ENCODE assay signal across 15 cellular contexts in genomic region chr19:3171894-3172679, GRCh38. TPM values are rescaled to one million over a fixed set of nuclear protein-coding genes. Genes with fewer than 3 reads are reported as not detected.
DNase-seq lines count a peak whose midpoint lies in the region; ATAC-seq and TF ChIP-seq lines count a peak whose summit lies in the region.
"Had no signal": no experiment of that assay in that cellular context is flagged by ENCODE, and none has a peak within 500 bp of the region (broad histone marks: within the 10 kb centered on the region; RNA-seq: fewer than 3 reads in every experiment).

No MANE protein-coding gene starts in this region.

- H3K9me3 Mint-ChIP-seq in activated CD4-positive, alpha-beta memory T cell treated with anti-CD3 and anti-CD28 coated beads, Interleukin-2, amount 10 ng/mL, durations not matched to agents 7 days and 5 days: no peaks in the 10 kb centered on the region

- peaks cover 44 to 75% (median 68%) of the 10 kb centered on the region in 10 experiments for H3K4me1 ChIP-seq in BLaER1 treated with 17β-estradiol and CSF1 and Interleukin-3, amounts not matched to agents 10 nM and 100 nM
- H3K4me1 ChIP-seq: esophagus muscularis mucosa had no signal

- H3K9me3 ChIP-seq in BLaER1 treated with 17β-estradiol and CSF1 and Interleukin-3, amounts not matched to agents 10 nM and 100 nM (replicated peaks in 1 of 11): no peaks in the 10 kb centered on the region
- H3K9me3 ChIP-seq: esophagus muscularis mucosa, prostate gland had no signal

- no peaks in the 10 kb centered on the region for H3K27me3 Mint-ChIP-seq in activated CD4-positive, alpha-beta memory T cell treated with anti-CD3 and anti-CD28 coated beads, Interleukin-2, amount 10 ng/mL, durations not matched to agents 7 days and 5 days

- H3K9ac ChIP-seq in BLaER1 treated with 17β-estradiol and CSF1 and Interleukin-3, amounts not matched to agents 10 nM and 100 nM: peak overlapping the region in 8 of 11 experiments; percentile 18 to 59 (median 44); a peak in 13 of 22 replicates

- peaks cover 31% of the 10 kb centered on the region for H3K36me3 Mint-ChIP-seq in activated CD4-positive, alpha-beta memory T cell treated with anti-CD3 and anti-CD28 coated beads, Interleukin-2, amount 10 ng/mL, durations not matched to agents 7 days and 5 days (ENCODE audit: low read depth)

- no peaks in the 10 kb centered on the region for H3K27me3 ChIP-seq in BLaER1 treated with 17β-estradiol and CSF1 and Interleukin-3, amounts not matched to agents 10 nM and 100 nM

- H3K4me3 ChIP-seq in BLaER1 treated with 17β-estradiol and CSF1 and Interleukin-3, amounts not matched to agents 10 nM and 100 nM: no peak overlapping the region
- 0 out of 2 replicates have a peak overlapping the region, but pooled peaks have one; percentile 1 for H3K4me3 ChIP-seq in GM12865 (ENCODE audit: low read depth, low read length)
- H3K4me3 ChIP-seq: esophagus muscularis mucosa, K562, prostate gland had no signal

- no peak for TF ChIP-seq CTCF in GM12865 (IDR thresholded peaks at IDR 0.05; ENCODE audit: insufficient read depth, low read depth, low read length, missing control alignments)

- H3K4me1 Mint-ChIP-seq in activated CD4-positive, alpha-beta memory T cell treated with anti-CD3 and anti-CD28 coated beads, Interleukin-2, amount 10 ng/mL, durations not matched to agents 7 days and 5 days: peaks cover 36% of the 10 kb centered on the region

- peak overlapping the region in 10 of 11 experiments; percentile 29 to 59 (median 45); a peak in 17 of 22 replicates for H3K27ac ChIP-seq in BLaER1 treated with 17β-estradiol and CSF1 and Interleukin-3, amounts not matched to agents 10 nM and 100 nM
- H3K27ac ChIP-seq: esophagus muscularis mucosa, prostate gland had no signal

- no peak for ATAC-seq in HG02642 (IDR thresholded peaks at IDR 0.05; ENCODE audit: poor library complexity, unreplicated experiment)
- ATAC-seq in HG02870 (IDR thresholded peaks at IDR 0.05; ENCODE audit: unreplicated experiment): no peak
- ATAC-seq: K562 had no signal

- no peak overlapping the region for H3K4me3 Mint-ChIP-seq in activated CD4-positive, alpha-beta memory T cell treated with anti-CD3 and anti-CD28 coated beads, Interleukin-2, amount 10 ng/mL, durations not matched to agents 7 days and 5 days

- CTCF ChIA-PET in activated CD4-positive, alpha-beta memory T cell treated with anti-CD3 and anti-CD28 coated beads, Interleukin-2, amount 10 ng/mL, durations not matched to agents 7 days and 5 days (lab: Charles Lee): interaction anchor here (1.6 kb wide), 1 partner anchor 210 kb away, joined by 3 read pairs; no protein-coding TSS in a partner anchor

- no peaks in the 10 kb centered on the region; a peak in 1 of 22 replicates for H4K20me1 ChIP-seq in BLaER1 treated with 17β-estradiol and CSF1 and Interleukin-3, amounts not matched to agents 10 nM and 100 nM

- POLR2A ChIA-PET in activated CD4-positive, alpha-beta memory T cell treated with anti-CD3 and anti-CD28 coated beads, Interleukin-2, amount 10 ng/mL, durations not matched to agents 7 days and 5 days (lab: Charles Lee): interaction anchor here (1.4 to 2.6 kb wide), 2 partner anchors 8 to 221 kb away, joined by 3 to 10 read pairs; no protein-coding TSS in a partner anchor

- peak overlapping the region; percentile 70 for H3K27ac Mint-ChIP-seq in activated CD4-positive, alpha-beta memory T cell treated with anti-CD3 and anti-CD28 coated beads, Interleukin-2, amount 10 ng/mL, durations not matched to agents 7 days and 5 days

- peak; percentile 41 for DNase-seq in GM12865 (ENCODE audit: low read depth)
- DNase-seq in activated CD4-positive, alpha-beta memory T cell treated with anti-CD3 and anti-CD28 coated beads, Interleukin-2, amount 10 ng/mL, durations not matched to agents 7 days and 5 days: no peak
- DNase-seq in myocyte (ENCODE audit: low read depth): peak; percentile 19
- DNase-seq in NAMALWA (ENCODE audit: low spot score): no peak
- no peak for DNase-seq in GM19238 (ENCODE audit: insufficient read length, low spot score)
- DNase-seq: activated CD4-positive, alpha-beta T cell treated with anti-CD3 and anti-CD28 coated beads for 4 hours; caudate nucleus; stimulated activated CD4-positive, alpha-beta T cell treated with anti-CD3 and anti-CD28 coated beads, Interleukin-2, amount 100 ng/mL, for 24 hours had no signal

- H3K36me3 ChIP-seq in BLaER1 treated with 17β-estradiol and CSF1 and Interleukin-3, amounts not matched to agents 10 nM and 100 nM: peaks cover 0 to 16% (median 8%) of the 10 kb centered on the region in 11 experiments; a peak in 9 of 22 replicates
- H3K36me3 ChIP-seq: esophagus muscularis mucosa, prostate gland had no signal

- peak overlapping the region; percentile 51 to 84 (median 74) for H3K4me2 ChIP-seq in BLaER1 treated with 17β-estradiol and CSF1 and Interleukin-3, amounts not matched to agents 10 nM and 100 nM

RNA-seq across cellular contexts. Expression of gene S1PR4, which starts 6.5 kb away (rescaled TPM):
- 100 to 1,000 TPM; 275 to 280 TPM for total RNA-seq in activated CD4-positive, alpha-beta memory T cell treated with anti-CD3 and anti-CD28 coated beads, Interleukin-2, amount 10 ng/mL, durations not matched to agents 7 days and 5 days
- total RNA-seq in myocyte: 0.29 TPM in 1 of 2 replicates, not detected in the other
- 0.06 TPM for polyA plus RNA-seq in myocyte (2012)
- polyA plus RNA-seq: BJ, K562 had no signal

RNA-seq across cellular contexts. Expression of gene NCLN, which starts 13.6 kb away (rescaled TPM):
- 10 to 100 TPM; 49.6 to 52.0 TPM for total RNA-seq in activated CD4-positive, alpha-beta memory T cell treated with anti-CD3 and anti-CD28 coated beads, Interleukin-2, amount 10 ng/mL, durations not matched to agents 7 days and 5 days
- 58.1 and 61.5 TPM in 2 replicates for total RNA-seq in myocyte
- polyA plus RNA-seq in myocyte (2012): 68.8 TPM

RNA-seq across cellular contexts. Expression of gene GNA15, which starts 36.3 kb away (rescaled TPM):
- total RNA-seq in activated CD4-positive, alpha-beta memory T cell treated with anti-CD3 and anti-CD28 coated beads, Interleukin-2, amount 10 ng/mL, durations not matched to agents 7 days and 5 days: 100 to 1,000 TPM; 140 TPM
- 0.05 and 0.47 TPM in 2 replicates for total RNA-seq in myocyte
- polyA plus RNA-seq in myocyte (2012): not detected

RNA-seq across cellular contexts. Expression of gene CELF5, which starts 52.4 kb away (rescaled TPM):
- under 1 TPM; 0.25 to 0.43 TPM for total RNA-seq in activated CD4-positive, alpha-beta memory T cell treated with anti-CD3 and anti-CD28 coated beads, Interleukin-2, amount 10 ng/mL, durations not matched to agents 7 days and 5 days
- total RNA-seq in myocyte: not detected in 2 replicates
- polyA plus RNA-seq in myocyte (2012): not detected

Comparison
In these comparisons a context has a peak if more than half of its experiments do, and no peak if none do; other contexts are left out.
1. DNase-seq: peak in GM12865 (single experiment) and myocyte (single experiment); none in activated CD4-positive, alpha-beta memory T cell treated with anti-CD3 and anti-CD28 coated beads, Interleukin-2, amount 10 ng/mL, durations not matched to agents 7 days and 5 days (single experiment), NAMALWA (single experiment) and GM19238 (single experiment).
2. RNA of gene S1PR4, which starts 6.5 kb away (total RNA-seq): 275 to 280 TPM in activated CD4-positive, alpha-beta memory T cell treated with anti-CD3 and anti-CD28 coated beads, Interleukin-2, amount 10 ng/mL, durations not matched to agents 7 days and 5 days; 0.29 TPM in myocyte; every median in the first group is over 100 times any median in the second.
3. RNA of gene GNA15, which starts 36.3 kb away (total RNA-seq): 140 TPM in activated CD4-positive, alpha-beta memory T cell treated with anti-CD3 and anti-CD28 coated beads, Interleukin-2, amount 10 ng/mL, durations not matched to agents 7 days and 5 days; 0.05 to 0.47 TPM in myocyte; every median in the first group is over 10 times any median in the second.